In the genomic region with DNA sequence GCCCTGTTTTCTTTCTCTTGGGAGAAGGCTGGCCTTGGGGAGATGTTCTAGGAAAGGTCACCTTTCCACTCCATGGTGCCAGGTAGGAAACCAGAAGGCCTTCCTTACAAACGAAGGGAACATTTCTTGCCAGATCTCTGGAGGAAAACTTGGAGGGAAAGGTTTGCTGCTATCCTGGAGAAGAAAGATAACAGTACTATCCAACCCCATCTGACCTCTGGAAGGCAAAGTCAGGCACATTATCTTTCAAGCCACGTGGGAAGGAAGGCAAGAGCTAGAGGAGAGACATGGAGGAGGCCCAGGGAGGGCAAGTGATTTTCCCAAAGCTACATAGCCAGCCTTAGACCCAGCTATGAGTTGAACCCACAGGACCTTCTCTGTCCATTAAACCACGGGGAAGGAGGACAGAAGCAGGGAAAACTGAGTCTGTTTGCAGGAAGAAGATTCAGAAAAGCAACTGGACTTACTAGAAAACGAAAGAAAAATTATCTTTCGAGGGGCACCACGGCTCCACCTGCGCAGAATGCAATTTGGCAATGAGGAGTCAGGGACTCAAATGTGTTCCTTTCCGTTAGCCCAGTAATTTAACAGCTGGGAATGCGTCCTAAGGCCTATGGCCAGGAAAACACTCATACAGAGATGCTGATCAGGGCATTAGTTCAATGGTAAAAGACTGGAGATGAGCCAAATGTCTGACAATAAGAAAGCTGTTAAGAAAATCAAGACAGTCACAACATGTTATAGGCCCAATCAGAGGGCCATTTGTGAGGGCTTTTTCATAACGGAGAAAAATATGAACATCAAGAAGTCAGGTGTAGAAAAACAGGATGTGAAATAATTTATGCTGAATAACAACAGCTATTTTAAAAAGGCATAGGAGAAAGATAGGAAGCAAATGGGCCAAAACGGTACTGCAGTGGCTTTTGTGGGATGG, we compare ENCODE assay signal across 18 cellular contexts. TPM values are rescaled to one million over a fixed set of nuclear protein-coding genes. Genes with fewer than 3 reads are reported as not detected.
DNase-seq lines count a peak whose midpoint lies in the region; ATAC-seq lines count a peak whose summit lies in the region.
"Had no signal": no experiment of that assay in that cellular context is flagged by ENCODE, and none has a peak within 500 bp of the region (broad histone marks: within the 10 kb centered on the region; RNA-seq: fewer than 3 reads in every experiment).

No MANE protein-coding gene starts in this region.

- H3K36me3 Mint-ChIP-seq in T-cell: no peaks in the 10 kb centered on the region
- H3K36me3 Mint-ChIP-seq: mesothelial cell of epicardium had no signal

- POLR2A ChIA-PET in T-cell (lab: Charles Lee): interaction anchor here (0.6 kb wide), 2 partner anchors 10 to 13 kb away, joined by 4 to 11 read pairs; no protein-coding TSS in a partner anchor

- CTCF ChIA-PET in T-cell (lab: Charles Lee): no interaction called here

- peaks cover 7% of the 10 kb centered on the region for H3K27me3 Mint-ChIP-seq in stimulated activated naive CD8-positive, alpha-beta T cell treated with anti-CD3 and anti-CD28 coated beads, Interleukin-15, amount 100 ng/mL, for 72 hours
- H3K27me3 Mint-ChIP-seq in T-cell: no peaks in the 10 kb centered on the region

- H3K4me3 Mint-ChIP-seq in stimulated activated naive CD8-positive, alpha-beta T cell treated with anti-CD3 and anti-CD28 coated beads, Interleukin-15, amount 100 ng/mL, for 72 hours: no peak overlapping the region
- no peak overlapping the region for H3K4me3 Mint-ChIP-seq in T-cell
- H3K4me3 Mint-ChIP-seq: mesothelial cell of epicardium had no signal

- ATAC-seq in stimulated activated naive CD8-positive, alpha-beta T cell treated with anti-CD3 and anti-CD28 coated beads, Interleukin-15, amount 100 ng/mL, for 72 hours: no peak
- no peak for ATAC-seq in stimulated activated naive CD8-positive, alpha-beta T cell treated with anti-CD3 and anti-CD28 coated beads, Interleukin-15, Interleukin-2, amounts not matched to agents 100 U/mL and 50 U/mL, for 24 hours
- peak in 2 of 4 experiments; percentile 20 to 40 for ATAC-seq in T-cell (replicated peaks in 1 of 4)
- ATAC-seq in HG03439 (IDR thresholded peaks at IDR 0.05; ENCODE audit: unreplicated experiment): no peak
- ATAC-seq: sciatic nerve had no signal

- no peaks in the 10 kb centered on the region for H3K9me3 Mint-ChIP-seq in stimulated activated naive CD8-positive, alpha-beta T cell treated with anti-CD3 and anti-CD28 coated beads, Interleukin-15, amount 100 ng/mL, for 72 hours
- H3K9me3 Mint-ChIP-seq in T-cell: no peaks in the 10 kb centered on the region
- H3K9me3 Mint-ChIP-seq: mesothelial cell of epicardium had no signal

- peak overlapping the region; percentile 28 to 57 for H3K27ac Mint-ChIP-seq in stimulated activated naive CD8-positive, alpha-beta T cell treated with anti-CD3 and anti-CD28 coated beads, Interleukin-15, amount 100 ng/mL, for 72 hours
- peak overlapping the region; percentile 1 to 61 for H3K27ac Mint-ChIP-seq in T-cell
- H3K27ac Mint-ChIP-seq: mesothelial cell of epicardium had no signal

- H3K4me1 Mint-ChIP-seq in stimulated activated naive CD8-positive, alpha-beta T cell treated with anti-CD3 and anti-CD28 coated beads, Interleukin-15, amount 100 ng/mL, for 72 hours: peaks cover 20% of the 10 kb centered on the region
- H3K4me1 Mint-ChIP-seq in T-cell: peaks cover 17 to 26% (median 20%) of the 10 kb centered on the region in 3 donors

- DNase-seq in stimulated activated naive CD8-positive, alpha-beta T cell treated with anti-CD3 and anti-CD28 coated beads, Interleukin-15, amount 100 ng/mL, for 72 hours: no peak
- no peak for DNase-seq in stimulated activated naive CD8-positive, alpha-beta T cell treated with anti-CD3 and anti-CD28 coated beads, Interleukin-15, Interleukin-2, amounts not matched to agents 100 U/mL and 50 U/mL, for 24 hours
- DNase-seq in T-cell (no peak), globus pallidus (ENCODE audit: low spot score) (peak; percentile 21), SIG-M5 (lab: John Stamatoyannopoulos, UW) (no peak), OCI-M1 (lab: John Stamatoyannopoulos, UW) (no peak), NCI-H1105 (lab: John Stamatoyannopoulos, UW) (no peak)
- DNase-seq: activated effector memory CD4-positive, alpha-beta T cell treated with anti-CD3 and anti-CD28 coated beads, Interleukin-2, amount 50 U/mL, for 16 hours; aorta; esophagus squamous epithelium; Kasumi-1; NCI-H187; NCI-H524; T-helper 1 cell; WERI-Rb-1 had no signal

RNA-seq across cellular contexts. Expression of a gene that starts 32.0 kb away (rescaled TPM):
- 100 to 1,000 TPM; 155 to 208 (median 190) TPM for total RNA-seq in T-cell
